Comparison of ENCODE assay signal across 23 cellular contexts in genomic region chr16:86932130-86932982, GRCh38.
A peak's percentile ranks its signal among the peaks of the same experiment; 100 is the strongest.
DNase-seq lines count a peak whose midpoint lies in the region; TF ChIP-seq lines count a peak whose summit lies in the region.
"Had no signal": no experiment of that assay in that cellular context is flagged by ENCODE, and none has a peak within 500 bp of the region (broad histone marks: within the 10 kb centered on the region; RNA-seq: fewer than 3 reads in every experiment).

No MANE protein-coding gene starts in this region.

- H3K79me1 ChIP-seq in neuronal stem cell (ENCODE audit: low read depth, low read length) = no peaks in the 10 kb centered on the region

- peak overlapping the region; percentile 86 for H2BK15ac ChIP-seq in neuronal stem cell (ENCODE audit: low read length)

- H3K27me3 Mint-ChIP-seq in Calu3 (ENCODE audit: unreplicated experiment) = peaks cover 33% of the 10 kb centered on the region

- H2AK5ac ChIP-seq in neuronal stem cell (ENCODE audit: low read depth, low read length) = peak overlapping the region; percentile 54

- DNase-seq in AG04450 (ENCODE audit: low read depth, low spot score) (no peak), brain microvascular endothelial cell (no peak), neuronal stem cell (ENCODE audit: low spot score) (no peak), Calu3 (no peak), sigmoid colon (no peak), AML-193 (lab: John Stamatoyannopoulos, UW) (no peak)
- DNase-seq: activated CD4-positive, alpha-beta T cell treated with anti-CD3 and anti-CD28 coated beads, Interleukin-2, amount 50 U/mL, for 48 hours; cerebellar nuclear complex; DMS79 treated with DMSO at 0.1 percent for 48 hours; dorsolateral prefrontal cortex; GF-D8; natural killer cell; NCI-H1092 treated with DMSO at 0.1 percent for 48 hours; NCI-H187 treated with DMSO at 0.1 percent for 48 hours; NCI-H524 treated with DMSO at 0.1 percent for 48 hours; NK-92 treated with Interleukin-12 subunit alpha and Interleukin-12 subunit beta, amount 100 ng/mL, for 24 hours; PC-9; SHP77 treated with DMSO at 0.1 percent for 48 hours had no signal

- no peak overlapping the region for H2BK12ac ChIP-seq in neuronal stem cell (ENCODE audit: low read length)

- POLR2A ChIA-PET in AG04450 (lab: Yijun Ruan, JAX) (no interaction called here), HEK293 (lab: Yijun Ruan, JAX) (no interaction called here)

- TF ChIP-seq CTCF in AG04450 (IDR thresholded peaks at IDR 0.05; ENCODE audit: low read depth, low read length) (no peak), HEK293 (tag by site-specific recombination; IDR thresholded peaks at IDR 0.05) (no peak), brain microvascular endothelial cell (IDR thresholded peaks at IDR 0.05; ENCODE audit: low read depth, low read length, missing control alignments) (no peak), Calu3 (IDR thresholded peaks at IDR 0.05; ENCODE audit: unreplicated experiment) (no peak), sigmoid colon (IDR thresholded peaks at IDR 0.05) (no peak)

- no peaks in the 10 kb centered on the region for H3K9me3 Mint-ChIP-seq in Calu3 (ENCODE audit: low read depth, unreplicated experiment)
- H3K9me3 Mint-ChIP-seq: activated naive CD4-positive, alpha-beta T cell treated with anti-CD3 and anti-CD28 coated beads, Interleukin-2, amount 50 U/mL, for 72 hours; activated T-helper 1 cell treated with anti-CD3 and anti-CD28 coated beads, Interleukin-12 subunit alpha, Interleukin-12 subunit beta, Interleukin-2, Interleukin-4 antibody, amounts not matched to agents 30 ng/mL and 10 ng/mL and 1 ng/mL, durations not matched to agents 14 hours and 24 hours and 36 hours; natural killer cell had no signal

- no peak overlapping the region for H2BK5ac ChIP-seq in neuronal stem cell (ENCODE audit: low read length)

- H3K4me3 ChIP-seq in AG04450 (ENCODE audit: low read depth, low read length) (no peak overlapping the region), HEK293 (ENCODE audit: low read depth, low read length) (no peak overlapping the region), brain microvascular endothelial cell (ENCODE audit: low read depth, low read length) (no peak overlapping the region), neuronal stem cell (ENCODE audit: low read length in 2 of 2) (peak overlapping the region in 1 of 2 donors; percentile 56), sigmoid colon (no peak overlapping the region)
- H3K4me3 ChIP-seq: PC-9 had no signal

- H3K9me3 ChIP-seq in AG04450 (ENCODE audit: control insufficient read depth, insufficient read depth, low read length) (peaks cover 9% of the 10 kb centered on the region; the same call in 1 of the 2 replicates), HEK293 (ENCODE audit: control insufficient read depth, insufficient read depth, low read depth, low read length) (no peaks in the 10 kb centered on the region), neuronal stem cell (replicated peaks in 1 of 2; ENCODE audit: control insufficient read depth in 2 of 2, insufficient read depth in 1 of 2, low read depth in 1 of 2, low read length in 2 of 2) (peaks cover 0 to 6% of the 10 kb centered on the region in 2 donors), sigmoid colon (no peaks in the 10 kb centered on the region)

- TF ChIP-seq EP300 in sigmoid colon (IDR thresholded peaks at IDR 0.05) = no peak

- H3K4ac ChIP-seq in neuronal stem cell (ENCODE audit: low read length) = peak overlapping the region; percentile 7

- H4K91ac ChIP-seq in neuronal stem cell (ENCODE audit: low read depth, low read length, poor library complexity) = peak overlapping the region; percentile 35

- H3K14ac ChIP-seq in neuronal stem cell (ENCODE audit: low read length) = peak overlapping the region; percentile 43

- H3K23ac ChIP-seq in neuronal stem cell (ENCODE audit: low read depth, low read length, poor library complexity) = peak overlapping the region; percentile 38

- no peaks in the 10 kb centered on the region for H3K36me3 Mint-ChIP-seq in Calu3 (ENCODE audit: insufficient read depth, unreplicated experiment)
- H3K36me3 Mint-ChIP-seq: activated naive CD4-positive, alpha-beta T cell treated with anti-CD3 and anti-CD28 coated beads, Interleukin-2, amount 50 U/mL, for 72 hours; natural killer cell; type B pancreatic cell had no signal

- no peaks in the 10 kb centered on the region for H3K27me3 ChIP-seq in AG04450 (ENCODE audit: control insufficient read depth, insufficient read depth, low read length)
- H3K27me3 ChIP-seq in brain microvascular endothelial cell (replicated peaks) = no peaks in the 10 kb centered on the region
- no peaks in the 10 kb centered on the region for H3K27me3 ChIP-seq in neuronal stem cell (ENCODE audit: control insufficient read depth in 3 of 3, insufficient read depth in 3 of 3, low read depth in 1 of 3, low read length in 3 of 3)
- peaks cover 2 to 80% (median 35%) of the 10 kb centered on the region in 3 donors for H3K27me3 ChIP-seq in sigmoid colon

- no peak overlapping the region for H4K8ac ChIP-seq in neuronal stem cell (ENCODE audit: low read depth, low read length)

- H2AFZ ChIP-seq in neuronal stem cell (ENCODE audit: low read length) = no peak overlapping the region
- H2AFZ ChIP-seq: PC-9 had no signal

- no peak for TF ChIP-seq POLR2A in sigmoid colon (IDR thresholded peaks at IDR 0.05)

- intact Hi-C loops in Calu3 (cut with micrococcal nuclease; ENCODE audit: unreplicated experiment) (no loop called here), sigmoid colon (cut with DNase I) (no loop called here)

- BruUV-seq in Calu3 (replicated peaks; lab: Mats Ljungman, UMichigan) = no TSS peak

- no peaks in the 10 kb centered on the region for H3K36me3 ChIP-seq in HEK293 (ENCODE audit: control insufficient read depth in 2 of 2, insufficient read depth in 1 of 2, low read length in 2 of 2)
- no peaks in the 10 kb centered on the region for H3K36me3 ChIP-seq in brain microvascular endothelial cell (replicated peaks)
- no peaks in the 10 kb centered on the region for H3K36me3 ChIP-seq in neuronal stem cell (replicated peaks in 1 of 2; ENCODE audit: control insufficient read depth in 2 of 2, insufficient read depth in 2 of 2, low read length in 2 of 2)
- no peaks in the 10 kb centered on the region for H3K36me3 ChIP-seq in sigmoid colon

- in situ Hi-C loops in brain microvascular endothelial cell (cut with HindIII; ENCODE audit: low pct_ligation_motif_present, low sequenced_read_pairs) = no loop called here

- H3K27ac ChIP-seq in AG04450 (ENCODE audit: low read depth, low read length) (peak overlapping the region; percentile 80), HEK293 (ENCODE audit: extremely low read depth, low read depth, low read length) (no peak overlapping the region), brain microvascular endothelial cell (peak overlapping the region; percentile 66), neuronal stem cell (replicated peaks; ENCODE audit: low read length) (no peak overlapping the region), sigmoid colon (peak overlapping the region in 1 of 4 donors; percentile 41)
- H3K27ac ChIP-seq: C4-2B, dorsolateral prefrontal cortex, PC-9 had no signal

- H2BK120ac ChIP-seq in neuronal stem cell (ENCODE audit: low read depth, low read length) = no peak overlapping the region

- peaks cover 9% of the 10 kb centered on the region for H3K4me1 ChIP-seq in HEK293 (ENCODE audit: control insufficient read depth, insufficient read depth, low read length)
- peaks cover 0 to 9% of the 10 kb centered on the region in 2 donors for H3K4me1 ChIP-seq in neuronal stem cell (ENCODE audit: control insufficient read depth in 2 of 2, insufficient read depth in 1 of 2, low read depth in 1 of 2, low read length in 2 of 2)
- peaks cover 0 to 27% (median 18%) of the 10 kb centered on the region in 4 donors for H3K4me1 ChIP-seq in sigmoid colon

- no peak overlapping the region for H3K18ac ChIP-seq in neuronal stem cell (ENCODE audit: low read length)

- peak overlapping the region; percentile 44 for H3K9ac ChIP-seq in neuronal stem cell (ENCODE audit: low read depth, low read length, poor library complexity)

- H3K4me3 Mint-ChIP-seq in Calu3 (ENCODE audit: low read depth, unreplicated experiment) = no peak overlapping the region
- H3K4me3 Mint-ChIP-seq: activated T-helper 1 cell treated with anti-CD3 and anti-CD28 coated beads, Interleukin-12 subunit alpha, Interleukin-12 subunit beta, Interleukin-2, Interleukin-4 antibody, amounts not matched to agents 30 ng/mL and 10 ng/mL and 1 ng/mL, durations not matched to agents 14 hours and 24 hours and 36 hours; natural killer cell; type B pancreatic cell had no signal

- WGBS in neuronal stem cell (ENCODE audit: extremely low coverage in 2 of 2, insufficient read length in 2 of 2, insufficient replicate concordance in 1 of 2), 2 donors = 100% methylated on average over 7 to 8 of the region's 8 CpGs
- 91 to 93% methylated on average over 8 of the region's 8 CpGs for WGBS in sigmoid colon, 2 donors

- no peaks in the 10 kb centered on the region for H3K4me1 Mint-ChIP-seq in Calu3 (ENCODE audit: low read depth, unreplicated experiment)

- CTCF ChIA-PET in AG04450 (lab: Charles Lee) (interaction anchor here (0.6 kb wide), 1 partner anchor 356 kb away, joined by 8 read pairs; no protein-coding TSS in a partner anchor), HEK293 (lab: Yijun Ruan, JAX) (no interaction called here), Calu3 (lab: Charles Lee) (no interaction called here)

- no peak overlapping the region for H3K27ac Mint-ChIP-seq in Calu3 (ENCODE audit: unreplicated experiment)
- H3K27ac Mint-ChIP-seq: activated naive CD4-positive, alpha-beta T cell treated with anti-CD3 and anti-CD28 coated beads, Interleukin-2, amount 50 U/mL, for 72 hours; activated T-helper 1 cell treated with anti-CD3 and anti-CD28 coated beads, Interleukin-12 subunit alpha, Interleukin-12 subunit beta, Interleukin-2, Interleukin-4 antibody, amounts not matched to agents 30 ng/mL and 10 ng/mL and 1 ng/mL, durations not matched to agents 14 hours and 24 hours and 36 hours; natural killer cell; type B pancreatic cell had no signal

- no peak overlapping the region for H3K4me2 ChIP-seq in neuronal stem cell (ENCODE audit: insufficient read depth, low read length, poor library complexity, severe bottlenecking)
- H3K4me2 ChIP-seq: PC-9 had no signal

TF ChIP-seq in HEK293, 187 proteins besides CTCF, POLR2A, EP300 and RAD21 (continues in another document):
- TF ChIP-seq, protein P1, sequence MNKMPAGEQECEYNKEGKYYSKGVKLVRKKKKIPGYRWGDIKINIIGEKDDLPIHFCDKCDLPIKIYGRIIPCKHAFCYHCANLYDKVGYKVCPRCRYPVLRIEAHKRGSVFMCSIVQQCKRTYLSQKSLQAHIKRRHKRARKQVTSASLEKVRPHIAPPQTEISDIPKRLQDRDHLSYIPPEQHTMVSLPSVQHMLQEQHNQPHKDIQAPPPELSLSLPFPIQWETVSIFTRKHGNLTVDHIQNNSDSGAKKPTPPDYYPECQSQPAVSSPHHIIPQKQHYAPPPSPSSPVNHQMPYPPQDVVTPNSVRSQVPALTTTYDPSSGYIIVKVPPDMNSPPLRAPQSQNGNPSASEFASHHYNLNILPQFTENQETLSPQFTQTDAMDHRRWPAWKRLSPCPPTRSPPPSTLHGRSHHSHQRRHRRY (tag by site-specific recombination; IDR thresholded peaks at IDR 0.05) = no peak
- TF ChIP-seq ZNF302 (tag by site-specific recombination; IDR thresholded peaks at IDR 0.05; ENCODE audit: low read depth) (no peak), ZNF777 (tag by site-specific recombination; IDR thresholded peaks at IDR 0.05; ENCODE audit: borderline replicate concordance) (no peak), ZNF585B (tag by site-specific recombination; IDR thresholded peaks at IDR 0.05) (no peak)

Comparison
In these comparisons a context has a peak if more than half of its experiments do, and no peak if none do; other contexts are left out.
1. H3K27ac ChIP-seq: peak in AG04450 (single experiment) and brain microvascular endothelial cell (single experiment); none in HEK293 (single experiment) and neuronal stem cell (single experiment).